8 cellular contexts compared by ENCODE assay signal in the genomic region with DNA sequence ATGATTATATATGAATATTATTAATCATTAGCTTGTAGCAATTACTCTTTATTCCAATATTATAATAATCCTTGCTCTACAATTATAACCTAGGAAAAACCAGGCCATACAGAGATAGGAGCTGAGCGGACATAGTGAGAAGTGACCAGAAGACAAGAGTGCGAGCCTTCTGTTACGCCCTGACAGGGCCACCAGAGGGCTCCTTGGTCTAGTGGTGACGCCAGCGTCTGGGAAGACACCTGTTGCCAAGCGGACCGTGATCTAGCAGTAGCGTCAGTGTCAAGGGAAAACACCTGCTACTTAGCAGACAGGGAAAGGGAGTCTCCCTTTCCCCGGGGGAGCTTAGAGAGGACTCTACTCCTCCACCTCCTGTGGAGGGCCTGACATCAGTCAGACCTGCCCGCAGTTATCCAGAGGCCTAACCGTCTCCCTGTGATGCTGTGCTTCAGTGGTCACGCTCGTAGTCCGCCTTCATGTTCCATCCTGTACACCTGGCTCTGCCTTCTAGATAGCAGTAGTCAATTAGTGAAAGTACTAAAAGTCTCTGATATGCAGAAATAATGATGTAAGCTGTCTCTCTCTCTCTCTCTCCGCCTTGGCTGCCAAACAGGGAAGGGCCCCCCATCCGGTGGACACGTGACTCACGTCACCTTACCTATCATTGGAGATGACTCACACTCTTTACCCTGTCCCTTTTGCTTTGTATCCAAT. TPM values are rescaled to one million over a fixed set of nuclear protein-coding genes. Genes with fewer than 3 reads are reported as not detected.
DNase-seq lines count a peak whose midpoint lies in the region; ATAC-seq and TF ChIP-seq lines count a peak whose summit lies in the region.
"Not testable (repeated sequence)": the region's sequence is repeated elsewhere in the genome, so short reads cannot be mapped to it uniquely, and the experiment has no call there.
"Had no signal": no experiment of that assay in that cellular context is flagged by ENCODE, and none has a peak within 500 bp of the region (broad histone marks: within the 10 kb centered on the region; RNA-seq: fewer than 3 reads in every experiment).

No MANE protein-coding gene starts in this region.

- H3K27ac ChIP-seq in dorsolateral prefrontal cortex = peak overlapping the region in 4 of 59 donors; percentile 25 to 49 (median 41)
- H3K27ac ChIP-seq in tibial nerve = not testable (repeated sequence)

- DNase-seq in GM13977 (ENCODE audit: low spot score) = not testable (repeated sequence)
- DNase-seq in NCI-H510A treated with DMSO at 0.1 percent for 48 hours (lab: John Stamatoyannopoulos, UW) (peak; percentile 41), dorsolateral prefrontal cortex (peak in 9 of 10 donors; percentile 50 to 79 (median 71)), mucosa of descending colon (peak; percentile 70 to 78 (median 72)), tibial nerve (ENCODE audit: low spot score in 2 of 2) (peak in 1 of 2 donors; percentile 34)
- DNase-seq in activated CD4-positive, alpha-beta T cell treated with anti-CD3 and anti-CD28 coated beads for 48 hours = peak; percentile 70

- TF ChIP-seq CTCF in GM13977 (IDR thresholded peaks at IDR 0.05; ENCODE audit: extremely low read depth, insufficient read depth, missing control alignments) (peak; percentile 60), dorsolateral prefrontal cortex (IDR thresholded peaks at IDR 0.05 in 54 of 56, conservative IDR thresholded peaks at IDR 0.05 in 2 of 56; ENCODE audit: low read depth in 1 of 56, partially characterized antibody in 56 of 56) (peak in 51 of 56 donors; percentile 12 to 69 (median 48)), tibial nerve (IDR thresholded peaks at IDR 0.05) (peak in 3 of 5 experiments; percentile 19 to 27 (median 23))
- TF ChIP-seq CTCF in mucosa of descending colon (IDR thresholded peaks at IDR 0.05) = not testable (repeated sequence)

- H3K4me3 ChIP-seq in dorsolateral prefrontal cortex, mucosa of descending colon, tibial nerve: not testable (repeated sequence)

- WGBS in tibial nerve, 2 donors = 39 to 41% methylated on average over 18 of the region's 18 CpGs

- in situ Hi-C loops in GM13977 (cut with MboI; ENCODE audit: low pct_unique_long_range_greater_than_20kb, low sequenced_read_pairs, unreplicated experiment) = not testable (repeated sequence)

- not testable (repeated sequence) for H3K27me3 ChIP-seq in dorsolateral prefrontal cortex
- H3K27me3 ChIP-seq in tibial nerve = peaks cover 0 to 43% of the 10 kb centered on the region in 2 donors

- H3K4me1 ChIP-seq in mucosa of descending colon (ENCODE audit: low read depth) = peaks cover 14% of the 10 kb centered on the region
- H3K4me1 ChIP-seq in tibial nerve = peaks cover 0 to 13% (median 0%) of the 10 kb centered on the region in 4 donors

- ATAC-seq in mucosa of descending colon = not testable (repeated sequence)

- H3K9me3 ChIP-seq in mucosa of descending colon, tibial nerve: not testable (repeated sequence)

- TF ChIP-seq POLR2A in tibial nerve (IDR thresholded peaks at IDR 0.05) = not testable (repeated sequence)

- intact Hi-C loops in dorsolateral prefrontal cortex (cut with DNase I); mucosa of descending colon (cut with DNase I, micrococcal nuclease): not testable (repeated sequence)

- TF ChIP-seq EP300 in tibial nerve (IDR thresholded peaks at IDR 0.05) = not testable (repeated sequence)

- not testable (repeated sequence) for H3K36me3 ChIP-seq in mucosa of descending colon (ENCODE audit: low read depth); tibial nerve

RNA-seq across cellular contexts. Expression of gene LCN15, which starts 2.2 kb away (rescaled TPM):
- total RNA-seq in dorsolateral prefrontal cortex (10 to 100 TPM in 2 of 120 experiments, 1 to 10 TPM in 108, under 1 TPM in 10; 0.32 to 11.1 (median 3.0) TPM), mucosa of descending colon (10 to 100 TPM in 1 of 3 donors, 1 to 10 TPM in 2; 1.6 to 17.2 (median 3.7) TPM), tibial nerve (not detected)
- total RNA-seq: aorta, ureter had no signal

RNA-seq across cellular contexts. Expression of gene LCN8, which starts 8.5 kb away (rescaled TPM):
- total RNA-seq in dorsolateral prefrontal cortex = 1 to 10 TPM in 16 of 120 experiments, under 1 TPM in 58, not detected in 46; 0.16 to 2.8 (median 0.72) TPM
- total RNA-seq in mucosa of descending colon = not detected
- under 1 TPM in 1 of 4 donors, not detected in 3; 0.39 TPM for total RNA-seq in tibial nerve
- total RNA-seq: aorta, ureter had no signal

RNA-seq across cellular contexts. Expression of gene LCN6, which starts 18.2 kb away (rescaled TPM):
- total RNA-seq in dorsolateral prefrontal cortex = 10 to 100 TPM in 1 of 120 experiments, 1 to 10 TPM in 70, under 1 TPM in 6, not detected in 43; 0.52 to 10.9 (median 2.1) TPM
- total RNA-seq in mucosa of descending colon = 1 to 10 TPM; 1.0 to 8.5 (median 4.7) TPM
- total RNA-seq in tibial nerve = 10 to 100 TPM; 14.2 to 70.0 (median 42.9) TPM

RNA-seq across cellular contexts. Expression of gene LCN10, which starts 23.8 kb away (rescaled TPM):
- total RNA-seq in dorsolateral prefrontal cortex (1 to 10 TPM in 76 of 120 experiments, under 1 TPM in 39, not detected in 5; 0.14 to 8.5 (median 1.5) TPM), mucosa of descending colon (1 to 10 TPM in 2 of 3 donors, under 1 TPM in 1; 0.12 to 5.1 (median 2.7) TPM), tibial nerve (10 to 100 TPM in 2 of 4 donors, 1 to 10 TPM in 2; 7.6 to 47.5 (median 17.4) TPM)

RNA-seq across cellular contexts. Expression of gene TMEM141, which starts 24.6 kb away (rescaled TPM):
- total RNA-seq in dorsolateral prefrontal cortex (10 to 100 TPM; 37.4 to 81.9 (median 55.2) TPM), mucosa of descending colon (100 to 1,000 TPM; 110 to 373 (median 127) TPM), tibial nerve (10 to 100 TPM; 60.7 to 70.8 (median 66.9) TPM)
